In the genomic region with DNA sequence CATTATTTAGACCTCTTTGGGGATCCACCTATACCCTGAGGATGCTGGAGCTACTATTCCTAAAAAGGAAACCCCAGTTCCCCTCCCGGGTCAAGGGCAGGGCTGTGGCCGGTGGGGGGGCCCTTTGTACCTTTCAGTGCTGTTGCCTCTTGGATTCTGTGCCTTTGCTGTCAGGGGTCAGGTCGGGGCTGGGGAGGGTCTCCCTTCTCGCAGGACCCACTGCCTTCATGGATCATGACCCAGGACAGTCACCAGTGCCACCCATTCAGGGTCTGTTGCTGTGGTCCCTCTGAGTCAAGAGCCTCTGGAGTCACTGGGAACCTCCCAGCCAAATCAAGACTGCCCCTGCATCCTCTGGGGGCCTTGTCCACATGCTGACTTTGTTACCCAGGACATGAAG, we compare ENCODE assay signal across 19 cellular contexts.
DNase-seq lines count a peak whose midpoint lies in the region; ATAC-seq and TF ChIP-seq lines count a peak whose summit lies in the region.
"Had no signal": no experiment of that assay in that cellular context is flagged by ENCODE, and none has a peak within 500 bp of the region (broad histone marks: within the 10 kb centered on the region; RNA-seq: fewer than 3 reads in every experiment).

No MANE protein-coding gene starts in this region.

- no peaks in the 10 kb centered on the region for H3K4me1 ChIP-seq in sigmoid colon
- H3K4me1 ChIP-seq: Caco-2 had no signal

- no peaks in the 10 kb centered on the region for H3K9me3 ChIP-seq in sigmoid colon

- WGBS in sigmoid colon, 2 donors, result 90 to 93% methylated on average over 4 of the region's 4 CpGs

- H3K4me3 ChIP-seq in coronary artery, result no peak overlapping the region
- no peak overlapping the region for H3K4me3 ChIP-seq in sigmoid colon
- H3K4me3 ChIP-seq: BLaER1, GM12878, GM23248 had no signal

- H3K36me3 ChIP-seq in sigmoid colon, result no peaks in the 10 kb centered on the region
- H3K36me3 ChIP-seq: BLaER1 had no signal

- peak; percentile 26 for DNase-seq in activated CD8-positive, alpha-beta memory T cell treated with anti-CD3 and anti-CD28 coated beads, Interleukin-2, amount 50 U/mL, for 48 hours
- DNase-seq in activated CD8-positive, alpha-beta memory T cell treated with anti-CD3 and anti-CD28 coated beads, Interleukin-2, amount 50 U/mL, for 4 hours, result no peak
- DNase-seq in coronary artery (ENCODE audit: low spot score), result peak; percentile 50
- peak; percentile 37 for DNase-seq in sigmoid colon
- no peak for DNase-seq in stimulated activated CD4-positive, alpha-beta T cell treated with anti-CD3 and anti-CD28 coated beads, Interleukin-2, amount 100 ng/mL, for 48 hours
- DNase-seq in GM10266 (ENCODE audit: extremely low spot score), result no peak
- DNase-seq: Caco-2; CD4-positive, CD25-positive, alpha-beta regulatory T cell; CD8-positive, alpha-beta T cell; DMS153; DND-41; GM23248; H7; HCEC 1CT had no signal

- no peak for ATAC-seq in HG03280 (IDR thresholded peaks at IDR 0.05; ENCODE audit: unreplicated experiment)
- ATAC-seq: CD8-positive, alpha-beta T cell; GM12878 had no signal

- TF ChIP-seq EP300 in sigmoid colon (IDR thresholded peaks at IDR 0.05), result no peak

- intact Hi-C loops in sigmoid colon (cut with DNase I), result loop anchor here (10.0 kb wide), 1 partner anchor 602 kb away; no protein-coding TSS in a partner anchor

- no peak for TF ChIP-seq POLR2A in sigmoid colon (IDR thresholded peaks at IDR 0.05)

- TF ChIP-seq CTCF in coronary artery (IDR thresholded peaks at IDR 0.05) (no peak), sigmoid colon (IDR thresholded peaks at IDR 0.05) (no peak), GM10266 (IDR thresholded peaks at IDR 0.05; ENCODE audit: control insufficient read depth, insufficient read depth, low read depth, missing control alignments) (no peak)

- no peaks in the 10 kb centered on the region for H3K27me3 ChIP-seq in sigmoid colon

- H3K27ac ChIP-seq in coronary artery (no peak overlapping the region), sigmoid colon (no peak overlapping the region)
- H3K27ac ChIP-seq: 22Rv1, BLaER1, C4-2B, GM23248 had no signal

Comparison
In these comparisons a context has a peak if more than half of its experiments do, and no peak if none do; other contexts are left out.
1. DNase-seq: peak in activated CD8-positive, alpha-beta memory T cell treated with anti-CD3 and anti-CD28 coated beads, Interleukin-2, amount 50 U/mL, for 48 hours (single experiment), coronary artery (single experiment) and sigmoid colon (single experiment); none in activated CD8-positive, alpha-beta memory T cell treated with anti-CD3 and anti-CD28 coated beads, Interleukin-2, amount 50 U/mL, for 4 hours (single experiment), stimulated activated CD4-positive, alpha-beta T cell treated with anti-CD3 and anti-CD28 coated beads, Interleukin-2, amount 100 ng/mL, for 48 hours (0 of 2) and GM10266 (single experiment).